Comparison of ENCODE assay signal across 17 cellular contexts in the genomic region with DNA sequence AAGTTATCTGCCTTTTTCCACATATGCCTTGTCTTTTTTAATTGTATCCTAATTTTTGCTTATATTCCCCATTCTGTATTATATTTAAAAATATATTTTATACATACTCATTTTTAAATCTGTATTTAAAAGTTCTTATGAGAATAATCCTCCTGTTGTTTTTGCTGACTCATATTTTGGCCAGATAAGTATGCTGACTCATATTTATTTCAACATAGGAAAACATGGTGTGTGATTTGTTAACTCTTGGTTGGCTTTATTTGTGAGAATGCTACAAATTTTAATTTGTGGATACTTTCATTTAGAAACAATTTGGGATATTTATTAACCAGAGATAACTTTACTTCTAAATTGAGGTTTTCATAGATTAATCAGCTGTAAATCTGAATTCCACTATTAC.
DNase-seq lines count a peak whose midpoint lies in the region; ATAC-seq and TF ChIP-seq lines count a peak whose summit lies in the region.
"Had no signal": no experiment of that assay in that cellular context is flagged by ENCODE, and none has a peak within 500 bp of the region (broad histone marks: within the 10 kb centered on the region; RNA-seq: fewer than 3 reads in every experiment).

No MANE protein-coding gene starts in this region.

- H3K4me1 ChIP-seq in heart left ventricle, result no peaks in the 10 kb centered on the region

- no peaks in the 10 kb centered on the region for H3K27me3 ChIP-seq in heart left ventricle
- H3K27me3 ChIP-seq: BLaER1 treated with 17β-estradiol and CSF1 and Interleukin-3, amounts not matched to agents 10 nM and 100 nM had no signal

- no peak for TF ChIP-seq POLR2A in heart left ventricle (IDR thresholded peaks at IDR 0.05)

- no peaks in the 10 kb centered on the region for H3K27me3 Mint-ChIP-seq in chondrocyte (ENCODE audit: low read depth)
- H3K27me3 Mint-ChIP-seq: effector memory CD8-positive, alpha-beta T cell; progenitor cell of endocrine pancreas had no signal

- no peak overlapping the region for H3K27ac Mint-ChIP-seq in chondrocyte (ENCODE audit: unreplicated experiment)
- H3K27ac Mint-ChIP-seq: effector memory CD8-positive, alpha-beta T cell; progenitor cell of endocrine pancreas had no signal

- peak; percentile 80 for DNase-seq in ELR (ENCODE audit: low read depth)
- DNase-seq in NCI-H460 (ENCODE audit: extremely low read depth, low read depth), result peak; percentile 50
- DNase-seq in dermis blood vessel endothelial cell, result peak; percentile 5
- DNase-seq in kidney glomerular epithelial cell (lab: John Stamatoyannopoulos, UW), result peak; percentile 46
- DNase-seq in heart left ventricle, result no peak
- no peak for DNase-seq in chondrocyte (ENCODE audit: low spot score)
- DNase-seq in SKM-1 (lab: John Stamatoyannopoulos, UW; ENCODE audit: unreplicated experiment), result no peak
- DNase-seq in SW480 (ENCODE audit: low spot score), result no peak
- DNase-seq: amygdala; DMS79 treated with DMSO at 0.1 percent for 48 hours; effector memory CD8-positive, alpha-beta T cell; Karpas-422; NCI-H187 treated with DMSO at 0.1 percent for 48 hours; NCI-H526 treated with DMSO at 0.1 percent for 48 hours had no signal

- no peak overlapping the region for H3K4me3 Mint-ChIP-seq in chondrocyte (ENCODE audit: unreplicated experiment)
- H3K4me3 Mint-ChIP-seq: effector memory CD8-positive, alpha-beta T cell had no signal

- H3K36me3 Mint-ChIP-seq in chondrocyte (ENCODE audit: low read depth), result no peaks in the 10 kb centered on the region

- H3K4me1 Mint-ChIP-seq in chondrocyte (ENCODE audit: low read depth), result peaks cover 10% of the 10 kb centered on the region

- H3K9me3 Mint-ChIP-seq in chondrocyte (ENCODE audit: low read depth), result peaks cover 9% of the 10 kb centered on the region

- H3K4me3 ChIP-seq in heart left ventricle, result no peak overlapping the region
- H3K4me3 ChIP-seq: BLaER1 treated with 17β-estradiol and CSF1 and Interleukin-3, amounts not matched to agents 10 nM and 100 nM had no signal

- no peak overlapping the region for H3K27ac ChIP-seq in heart left ventricle

- H3K9me3 ChIP-seq in heart left ventricle, result peaks cover 0 to 2% (median 0%) of the 10 kb centered on the region in 12 donors

- intact Hi-C loops in heart left ventricle (cut with DNase I), result no loop called here

- ATAC-seq in heart left ventricle, result no peak
- ATAC-seq: effector memory CD8-positive, alpha-beta T cell; left lobe of liver had no signal

- no peaks in the 10 kb centered on the region for H3K36me3 ChIP-seq in heart left ventricle
- H3K36me3 ChIP-seq: BLaER1 treated with 17β-estradiol and CSF1 and Interleukin-3, amounts not matched to agents 10 nM and 100 nM had no signal

- no peak for TF ChIP-seq CTCF in heart left ventricle (IDR thresholded peaks at IDR 0.05)
- no peak for TF ChIP-seq CTCF in chondrocyte (IDR thresholded peaks at IDR 0.05)

Comparison
In these comparisons a context has a peak if more than half of its experiments do, and no peak if none do; other contexts are left out.
1. DNase-seq: peak in ELR (single experiment), NCI-H460 (single experiment), dermis blood vessel endothelial cell (single experiment) and kidney glomerular epithelial cell (single experiment); none in heart left ventricle (0 of 5), chondrocyte (single experiment), SKM-1 (single experiment) and SW480 (single experiment).